ENCODE assay signal across 18 cellular contexts in genomic region chr3:89340431-89340830, GRCh38.
DNase-seq lines count a peak whose midpoint lies in the region; ATAC-seq and TF ChIP-seq lines count a peak whose summit lies in the region.
"Had no signal": no experiment of that assay in that cellular context is flagged by ENCODE, and none has a peak within 500 bp of the region (broad histone marks: within the 10 kb centered on the region; RNA-seq: fewer than 3 reads in every experiment).

No MANE protein-coding gene starts in this region.

- no peak for TF ChIP-seq POLR2A in Peyer's patch (IDR thresholded peaks at IDR 0.05)

- H3K4me3 ChIP-seq in fibroblast of pulmonary artery (replicated peaks; ENCODE audit: low read depth, low read length) (no peak overlapping the region), skeletal muscle cell (ENCODE audit: low read depth, low read length) (no peak overlapping the region), Peyer's patch (no peak overlapping the region)
- H3K4me3 ChIP-seq: MG63 had no signal

- no peaks in the 10 kb centered on the region for H3K27me3 ChIP-seq in Peyer's patch
- H3K27me3 ChIP-seq: MG63 had no signal

- TF ChIP-seq CTCF in fibroblast of pulmonary artery (IDR thresholded peaks at IDR 0.05; ENCODE audit: low read length, missing control alignments) (no peak), Peyer's patch (IDR thresholded peaks at IDR 0.05) (no peak)

- peak; percentile 4 for DNase-seq in H4 (ENCODE audit: low spot score)
- peak; percentile 68 for DNase-seq in brain pericyte (ENCODE audit: low read depth, low spot score)
- DNase-seq in fibroblast of pulmonary artery (ENCODE audit: low read depth): peak; percentile 5
- DNase-seq in skeletal muscle cell (ENCODE audit: low read depth): peak; percentile 27
- DNase-seq in central memory CD4-positive, alpha-beta T cell: no peak
- no peak for DNase-seq in Peyer's patch
- DNase-seq in SHP77 treated with DMSO at 0.1 percent for 48 hours (lab: John Stamatoyannopoulos, UW): no peak
- DNase-seq: Caco-2; CD4-positive, CD25-positive, alpha-beta regulatory T cell; DMS153; MG63; NCI-H1092; NCI-H1694 treated with DMSO at 0.1 percent for 48 hours; NCI-H2107; NCI-H2227 treated with DMSO at 0.1 percent for 48 hours; NCI-H524 treated with DMSO at 0.1 percent for 48 hours had no signal

- no peaks in the 10 kb centered on the region for H3K9me3 ChIP-seq in Peyer's patch
- H3K9me3 ChIP-seq: Caco-2, MG63 had no signal

- no peaks in the 10 kb centered on the region for H3K36me3 ChIP-seq in Peyer's patch
- H3K36me3 ChIP-seq: MG63 had no signal

- no peak overlapping the region for H3K27ac ChIP-seq in Peyer's patch
- H3K27ac ChIP-seq: 22Rv1 had no signal

- no peak for ATAC-seq in HG03139 (IDR thresholded peaks at IDR 0.05; ENCODE audit: unreplicated experiment)

- no peaks in the 10 kb centered on the region for H3K4me1 ChIP-seq in Peyer's patch
- H3K4me1 ChIP-seq: Caco-2 had no signal

Comparison
In these comparisons a context has a peak if more than half of its experiments do, and no peak if none do; other contexts are left out.
1. DNase-seq: peak in H4 (single experiment), brain pericyte (single experiment), fibroblast of pulmonary artery (single experiment) and skeletal muscle cell (single experiment); none in central memory CD4-positive, alpha-beta T cell (single experiment), Peyer's patch (0 of 3) and SHP77 treated with DMSO at 0.1 percent for 48 hours (single experiment).